22 cellular contexts compared by ENCODE assay signal in the genomic region with DNA sequence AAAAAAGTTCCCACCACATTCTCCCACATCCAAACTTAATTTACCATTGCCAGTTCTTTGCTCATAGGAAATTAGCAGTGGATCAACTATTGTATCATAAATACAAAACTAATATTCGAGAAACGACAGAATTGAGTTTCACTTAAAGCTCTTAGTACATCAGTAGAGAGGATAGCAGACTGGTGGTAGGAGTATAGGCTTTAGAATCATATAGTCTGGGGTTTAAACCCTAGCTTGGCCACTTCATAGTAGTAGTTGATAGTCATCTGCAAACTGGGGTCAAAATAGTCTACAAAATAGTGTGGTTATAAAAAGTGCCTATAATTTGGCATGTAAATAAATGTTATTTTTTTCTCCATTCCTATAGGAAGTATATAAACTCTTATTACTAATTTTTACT.
"Had no signal": no experiment of that assay in that cellular context is flagged by ENCODE, and none has a peak within 500 bp of the region (broad histone marks: within the 10 kb centered on the region; RNA-seq: fewer than 3 reads in every experiment).

No MANE protein-coding gene starts in this region.

- H3K4me3 Mint-ChIP-seq: dendritic cell treated with granulocyte-macrophage colony-stimulating factor and Interleukin-4, amounts not matched to agents 40 ng/mL and 50 ng/mL, for 4 days; effector memory CD8-positive, alpha-beta T cell; endodermal cell had no signal

- H3K9me3 Mint-ChIP-seq: dendritic cell treated with granulocyte-macrophage colony-stimulating factor and Interleukin-4, amounts not matched to agents 40 ng/mL and 50 ng/mL, for 4 days; effector memory CD8-positive, alpha-beta T cell; endodermal cell had no signal

- H3K27ac Mint-ChIP-seq: dendritic cell treated with granulocyte-macrophage colony-stimulating factor and Interleukin-4, amounts not matched to agents 40 ng/mL and 50 ng/mL, for 4 days; effector memory CD8-positive, alpha-beta T cell; endodermal cell had no signal

- H3K4me1 Mint-ChIP-seq: endodermal cell had no signal

- DNase-seq: colonic mucosa; cortex of kidney; dermis blood vessel endothelial cell; dorsolateral prefrontal cortex; effector CD4-positive, alpha-beta T cell; effector CD8-positive, alpha-beta T cell; effector memory CD4-positive, alpha-beta T cell; effector memory CD8-positive, alpha-beta T cell; endodermal cell; erythroblast; esophagus squamous epithelium; foreskin fibroblast; foreskin keratinocyte; foreskin melanocyte; gastrocnemius medialis; glutamatergic neuron; head of caudate nucleus; heart left ventricle; heart right ventricle had no signal

- ATAC-seq: effector memory CD8-positive, alpha-beta T cell; esophagus mucosa; foreskin keratinocyte; gastrocnemius medialis; gastroesophageal sphincter; heart left ventricle; heart right ventricle had no signal

- H3K27me3 Mint-ChIP-seq: dendritic cell treated with granulocyte-macrophage colony-stimulating factor and Interleukin-4, amounts not matched to agents 40 ng/mL and 50 ng/mL, for 4 days; effector memory CD8-positive, alpha-beta T cell had no signal
